In genomic region chr6:161444966-161445799, GRCh38 we compare ENCODE assay signal across 1 cellular context.
TF ChIP-seq lines count a peak whose summit lies in the region.

No MANE protein-coding gene starts in this region.

TF ChIP-seq in IMR-90, 13 proteins besides CTCF, POLR2A, EP300 and RAD21 (continued from another document):
- no peak for TF ChIP-seq MAFK (IDR thresholded peaks at IDR 0.05; ENCODE audit: low read depth, low read length)
- no peak for TF ChIP-seq RFX5 (IDR thresholded peaks at IDR 0.05; ENCODE audit: low read depth, low read length)
- TF ChIP-seq MAZ (IDR thresholded peaks at IDR 0.05; ENCODE audit: borderline replicate concordance, low read depth, low read length) = no peak
- no peak for TF ChIP-seq MXI1 (IDR thresholded peaks at IDR 0.05; ENCODE audit: borderline replicate concordance, low read depth, low read length)
- no peak for TF ChIP-seq CEBPB (IDR thresholded peaks at IDR 0.05; ENCODE audit: low read depth, low read length)
- TF ChIP-seq NFE2L2 (IDR thresholded peaks at IDR 0.05; ENCODE audit: low read depth, low read length) = no peak
- no peak for TF ChIP-seq SMC3 (IDR thresholded peaks at IDR 0.05; ENCODE audit: low read depth, low read length)
- TF ChIP-seq CHD1 (IDR thresholded peaks at IDR 0.05; ENCODE audit: low read depth, low read length) = no peak
- TF ChIP-seq FOS (IDR thresholded peaks at IDR 0.05; ENCODE audit: low read depth, low read length) = no peak
- TF ChIP-seq ELK1 (IDR thresholded peaks at IDR 0.05; ENCODE audit: borderline replicate concordance, low read depth, low read length) = no peak
- no peak for TF ChIP-seq RCOR1 (IDR thresholded peaks at IDR 0.05; ENCODE audit: insufficient replicate concordance, low read length)
- TF ChIP-seq, protein P1, sequence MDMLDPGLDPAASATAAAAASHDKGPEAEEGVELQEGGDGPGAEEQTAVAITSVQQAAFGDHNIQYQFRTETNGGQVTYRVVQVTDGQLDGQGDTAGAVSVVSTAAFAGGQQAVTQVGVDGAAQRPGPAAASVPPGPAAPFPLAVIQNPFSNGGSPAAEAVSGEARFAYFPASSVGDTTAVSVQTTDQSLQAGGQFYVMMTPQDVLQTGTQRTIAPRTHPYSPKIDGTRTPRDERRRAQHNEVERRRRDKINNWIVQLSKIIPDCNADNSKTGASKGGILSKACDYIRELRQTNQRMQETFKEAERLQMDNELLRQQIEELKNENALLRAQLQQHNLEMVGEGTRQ (IDR thresholded peaks at IDR 0.05; ENCODE audit: low read depth, low read length) = no peak
